Comparison of ENCODE assay signal across 20 cellular contexts in genomic region chr2:64879745-64880144, GRCh38.
DNase-seq lines count a peak whose midpoint lies in the region; ATAC-seq, FAIRE-seq and TF ChIP-seq lines count a peak whose summit lies in the region.
"Had no signal": no experiment of that assay in that cellular context is flagged by ENCODE, and none has a peak within 500 bp of the region (broad histone marks: within the 10 kb centered on the region; RNA-seq: fewer than 3 reads in every experiment).

No MANE protein-coding gene starts in this region.

- CTCF ChIA-PET in HepG2 (lab: Yijun Ruan, JAX; ENCODE audit: low intra/inter-chr PET ratio, low total read pairs): no interaction called here

- no peaks in the 10 kb centered on the region for H3K9me3 ChIP-seq in HUES64 (ENCODE audit: insufficient read depth, low read depth, low read length)
- H3K9me3 ChIP-seq in HepG2 (ENCODE audit: low read length): no peaks in the 10 kb centered on the region

- no TSS peak for BruUV-seq in HepG2 (replicated peaks; lab: Mats Ljungman, UMichigan)

- DNase-seq in HepG2 (ENCODE audit: low spot score) (no peak), SKM-1 treated with dmso at 0.1 percent for 144 hours (lab: John Stamatoyannopoulos, UW; ENCODE audit: unreplicated experiment) (no peak), caudate nucleus (lab: John Stamatoyannopoulos, UW) (no peak)
- DNase-seq: ACHN; CD4-positive, alpha-beta memory T cell; DMS153; DMS79; GDM1; GOT3; IMR-90; KBM-7 had no signal

- no peaks in the 10 kb centered on the region for H3K36me3 ChIP-seq in HUES64 (ENCODE audit: insufficient read depth, low read length)
- no peaks in the 10 kb centered on the region for H3K36me3 ChIP-seq in HepG2 (replicated peaks in 1 of 2; ENCODE audit: control insufficient read depth in 1 of 2, insufficient read depth in 2 of 2, low read length in 2 of 2)

- H3K79me2 ChIP-seq in HepG2 (ENCODE audit: insufficient read depth, low read length): no peaks in the 10 kb centered on the region

- H3K9ac ChIP-seq in HUES64 (ENCODE audit: low read depth, low read length) (no peak overlapping the region), HepG2 (ENCODE audit: insufficient read depth, low read depth, low read length) (no peak overlapping the region)

- POLR2A ChIA-PET in HepG2 (lab: Yijun Ruan, JAX): no interaction called here

- no peaks in the 10 kb centered on the region for H3K27me3 ChIP-seq in HUES64 (ENCODE audit: insufficient read depth, low read length)
- H3K27me3 ChIP-seq in HepG2 (ENCODE audit: control insufficient read depth in 1 of 2, insufficient read depth in 2 of 2, low read length in 2 of 2): peaks cover 3 to 5% of the 10 kb centered on the region in 2 experiments; a peak in 2 of 5 replicates

- no peak overlapping the region for H2AFZ ChIP-seq in HepG2 (ENCODE audit: low read length)

- no peaks in the 10 kb centered on the region for H4K20me1 ChIP-seq in HepG2 (ENCODE audit: insufficient read depth, low read length)

- H3K27ac ChIP-seq in HUES64 (ENCODE audit: low read depth, low read length) (peak overlapping the region; percentile 64; the same call in 1 of the 2 replicates), HepG2 (ENCODE audit: extremely low read length, insufficient read depth, low read length) (no peak overlapping the region), caudate nucleus (ENCODE audit: low read depth, low read length) (no peak overlapping the region)
- H3K27ac ChIP-seq: C4-2B had no signal

- no peak for TF ChIP-seq RAD21 in HepG2 (CRISPR knock-in tag; IDR thresholded peaks at IDR 0.05)

- intact Hi-C loops in HepG2 (cut with micrococcal nuclease; ENCODE audit: unreplicated experiment): no loop called here

- H3K27me3 Mint-ChIP-seq in brain: peaks cover 3% of the 10 kb centered on the region
- H3K27me3 Mint-ChIP-seq in stimulated activated memory B cell treated with anti-CD40 and anti-IgM and Interleukin-4, amounts not matched to agents 10 μg/mL and 1 μg/mL and 100 μg/mL, for 72 hours: no peaks in the 10 kb centered on the region

- no peaks in the 10 kb centered on the region for H3K9me3 Mint-ChIP-seq in brain
- H3K9me3 Mint-ChIP-seq in stimulated activated memory B cell treated with anti-CD40 and anti-IgM and Interleukin-4, amounts not matched to agents 10 μg/mL and 1 μg/mL and 100 μg/mL, for 72 hours: no peaks in the 10 kb centered on the region
- H3K9me3 Mint-ChIP-seq: CD4-positive, alpha-beta memory T cell; H9 had no signal

- no peak for FAIRE-seq in HepG2 (lab: Jason Lieb, UNC)
- FAIRE-seq: A204.1, GM12892, GM18507 had no signal

- H3K4me1 ChIP-seq in HUES64 (ENCODE audit: insufficient read depth, low read length) (peaks cover 31% of the 10 kb centered on the region), HepG2 (ENCODE audit: insufficient read depth, low read length) (no peaks in the 10 kb centered on the region)

- peaks cover 76% of the 10 kb centered on the region for H3K4me1 Mint-ChIP-seq in brain
- peaks cover 1% of the 10 kb centered on the region for H3K4me1 Mint-ChIP-seq in stimulated activated memory B cell treated with anti-CD40 and anti-IgM and Interleukin-4, amounts not matched to agents 10 μg/mL and 1 μg/mL and 100 μg/mL, for 72 hours

- ATAC-seq in HepG2 (no peak), HG03378 (IDR thresholded peaks at IDR 0.05; ENCODE audit: unreplicated experiment) (no peak)
- no peak for ATAC-seq in stimulated activated memory B cell treated with anti-CD40 and anti-IgM and Interleukin-4, amounts not matched to agents 10 μg/mL and 1 μg/mL and 100 μg/mL, for 72 hours

- TF ChIP-seq CTCF in brain (conservative IDR thresholded peaks at IDR 0.05) (no peak), HepG2 (CRISPR knock-in tag; IDR thresholded peaks at IDR 0.05) (no peak)

- H3K4me3 ChIP-seq in HUES64 (ENCODE audit: low read length) (no peak overlapping the region), HepG2 (replicated peaks in 1 of 3; ENCODE audit: insufficient read depth in 1 of 3, low read depth in 2 of 3, low read length in 3 of 3) (no peak overlapping the region)

- TF ChIP-seq EP300 in HepG2 (IDR thresholded peaks at IDR 0.05; ENCODE audit: low read depth in 2 of 2, low read length in 2 of 2) (no peak), HepG2 (CRISPR knock-in tag; IDR thresholded peaks at IDR 0.05; ENCODE audit: borderline replicate concordance) (no peak)

- H3K4me3 Mint-ChIP-seq in brain: no peak overlapping the region
- H3K4me3 Mint-ChIP-seq in stimulated activated memory B cell treated with anti-CD40 and anti-IgM and Interleukin-4, amounts not matched to agents 10 μg/mL and 1 μg/mL and 100 μg/mL, for 72 hours: no peak overlapping the region
- H3K4me3 Mint-ChIP-seq: CD4-positive, alpha-beta memory T cell; H9 had no signal

- no peaks in the 10 kb centered on the region for H3K36me3 Mint-ChIP-seq in brain
- peaks cover 30% of the 10 kb centered on the region for H3K36me3 Mint-ChIP-seq in stimulated activated memory B cell treated with anti-CD40 and anti-IgM and Interleukin-4, amounts not matched to agents 10 μg/mL and 1 μg/mL and 100 μg/mL, for 72 hours
- H3K36me3 Mint-ChIP-seq: CD4-positive, alpha-beta memory T cell had no signal

- H3K4me2 ChIP-seq in HepG2 (ENCODE audit: low read depth, low read length): no peak overlapping the region

- H3K27ac Mint-ChIP-seq in brain: peak overlapping the region in 4 of 5 experiments; percentile 24 to 94 (median 70)
- H3K27ac Mint-ChIP-seq in stimulated activated memory B cell treated with anti-CD40 and anti-IgM and Interleukin-4, amounts not matched to agents 10 μg/mL and 1 μg/mL and 100 μg/mL, for 72 hours: peak overlapping the region; percentile 12
- H3K27ac Mint-ChIP-seq: CD4-positive, alpha-beta memory T cell had no signal

- in situ Hi-C loops in HepG2 (cut with HindIII; ENCODE audit: extremely low pct_ligation_motif_present, low pct_unique_long_range_greater_than_20kb): loop anchor here (10.0 kb wide), 1 partner anchor 545 kb away; no protein-coding TSS in a partner anchor

- WGBS in HUES64: 74% methylated on average over 5 of the region's 5 CpGs
- WGBS in HepG2 (ENCODE audit: low lambda C conversion rate): 54% methylated on average over 5 of the region's 5 CpGs

- no peak for TF ChIP-seq POLR2A in HepG2 (IDR thresholded peaks at IDR 0.05; ENCODE audit: insufficient read depth in 1 of 2, low read depth in 2 of 2, low read length in 2 of 2)

TF ChIP-seq in HepG2, 621 proteins besides CTCF, POLR2A, EP300 and RAD21:
- TF ChIP-seq CHCHD3 (CRISPR knock-in tag; IDR thresholded peaks at IDR 0.05): no peak
- peak; percentile 77 for TF ChIP-seq ZNF629 (CRISPR knock-in tag; conservative IDR thresholded peaks at IDR 0.05)
